Comparison of ENCODE assay signal across 1 cellular context in the genomic region with DNA sequence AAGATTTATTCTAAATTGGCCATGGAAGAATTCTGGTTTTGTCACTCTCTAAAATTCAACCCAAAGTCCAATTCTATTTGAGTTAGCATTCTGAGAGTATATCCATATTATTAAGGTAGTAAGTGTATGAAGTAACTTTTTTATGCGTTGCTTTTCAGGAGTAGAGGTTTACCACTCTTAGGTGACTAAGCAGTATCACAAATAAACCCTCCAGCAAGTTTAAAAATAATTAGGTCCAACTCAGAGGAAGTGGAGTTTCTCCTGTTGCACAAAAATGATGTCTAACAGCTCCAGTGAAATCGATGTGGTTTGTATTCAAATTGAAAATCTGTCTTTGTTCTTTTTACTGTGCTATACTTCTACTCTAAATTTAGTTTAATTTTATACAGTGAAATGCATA.
TF ChIP-seq lines count a peak whose summit lies in the region.

No MANE protein-coding gene starts in this region.

TF ChIP-seq in A549, 52 proteins besides CTCF, POLR2A, EP300 and RAD21 (continued from another document):
- TF ChIP-seq, protein P1, sequence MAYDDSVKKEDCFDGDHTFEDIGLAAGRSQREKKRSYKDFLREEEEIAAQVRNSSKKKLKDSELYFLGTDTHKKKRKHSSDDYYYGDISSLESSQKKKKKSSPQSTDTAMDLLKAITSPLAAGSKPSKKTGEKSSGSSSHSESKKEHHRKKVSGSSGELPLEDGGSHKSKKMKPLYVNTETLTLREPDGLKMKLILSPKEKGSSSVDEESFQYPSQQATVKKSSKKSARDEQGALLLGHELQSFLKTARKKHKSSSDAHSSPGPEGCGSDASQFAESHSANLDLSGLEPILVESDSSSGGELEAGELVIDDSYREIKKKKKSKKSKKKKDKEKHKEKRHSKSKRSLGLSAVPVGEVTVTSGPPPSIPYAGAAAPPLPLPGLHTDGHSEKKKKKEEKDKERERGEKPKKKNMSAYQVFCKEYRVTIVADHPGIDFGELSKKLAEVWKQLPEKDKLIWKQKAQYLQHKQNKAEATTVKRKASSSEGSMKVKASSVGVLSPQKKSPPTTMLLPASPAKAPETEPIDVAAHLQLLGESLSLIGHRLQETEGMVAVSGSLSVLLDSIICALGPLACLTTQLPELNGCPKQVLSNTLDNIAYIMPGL (CRISPR knock-in tag; IDR thresholded peaks at IDR 0.05; ENCODE audit: borderline replicate concordance): no peak
- TF ChIP-seq NFE2L2 (conservative IDR thresholded peaks at IDR 0.05; ENCODE audit: low read length) (no peak), JUNB (IDR thresholded peaks at IDR 0.05) (no peak), FOSL2 (IDR thresholded peaks at IDR 0.05) (no peak), FOSL2 (CRISPR knock-in tag; IDR thresholded peaks at IDR 0.05) (no peak), RCOR1 (IDR thresholded peaks at IDR 0.05; ENCODE audit: low read depth, low read length) (no peak), NR3C1 (IDR thresholded peaks at IDR 0.05) (no peak), RFX5 (IDR thresholded peaks at IDR 0.05) (no peak), ESRRA (IDR thresholded peaks at IDR 0.05; ENCODE audit: borderline replicate concordance, low read length) (no peak), ZSCAN20 (CRISPR knock-in tag; IDR thresholded peaks at IDR 0.05) (no peak), CBX2 (IDR thresholded peaks at IDR 0.05; ENCODE audit: borderline replicate concordance, low read depth) (no peak), GATA3 (IDR thresholded peaks at IDR 0.05; ENCODE audit: borderline replicate concordance) (no peak)
- TF ChIP-seq, protein P2, sequence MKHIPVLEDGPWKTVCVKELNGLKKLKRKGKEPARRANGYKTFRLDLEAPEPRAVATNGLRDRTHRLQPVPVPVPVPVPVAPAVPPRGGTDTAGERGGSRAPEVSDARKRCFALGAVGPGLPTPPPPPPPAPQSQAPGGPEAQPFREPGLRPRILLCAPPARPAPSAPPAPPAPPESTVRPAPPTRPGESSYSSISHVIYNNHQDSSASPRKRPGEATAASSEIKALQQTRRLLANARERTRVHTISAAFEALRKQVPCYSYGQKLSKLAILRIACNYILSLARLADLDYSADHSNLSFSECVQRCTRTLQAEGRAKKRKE (CRISPR knock-in tag; IDR thresholded peaks at IDR 0.05; ENCODE audit: low read depth): no peak
